ENCODE assay signal across 30 cellular contexts in the genomic region with DNA sequence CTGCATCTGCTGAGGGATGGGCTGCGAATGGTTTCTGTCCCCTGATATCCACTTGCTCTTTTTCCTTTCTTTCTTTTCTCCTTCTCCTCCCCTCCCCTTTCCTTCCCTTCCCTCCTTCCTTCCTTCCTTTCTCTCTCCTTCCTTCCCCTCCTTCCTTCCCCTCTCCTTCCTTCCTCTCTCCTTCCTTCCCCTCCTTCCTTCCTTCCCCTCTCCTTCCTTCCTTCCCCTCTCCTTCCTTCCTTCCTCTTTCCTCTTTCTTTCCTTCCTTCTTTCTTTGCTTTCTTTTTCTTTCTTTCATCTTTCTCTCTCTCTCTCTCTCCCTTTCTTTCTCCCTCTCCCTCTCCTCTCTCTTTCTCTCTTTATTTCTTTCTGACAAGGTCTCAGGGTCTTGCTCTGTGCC. TPM values are rescaled to one million over a fixed set of nuclear protein-coding genes. Genes with fewer than 3 reads are reported as not detected.
A peak's percentile ranks its signal among the peaks of the same experiment; 100 is the strongest.
DNase-seq lines count a peak whose midpoint lies in the region; ATAC-seq, FAIRE-seq and TF ChIP-seq lines count a peak whose summit lies in the region.
"Had no signal": no experiment of that assay in that cellular context is flagged by ENCODE, and none has a peak within 500 bp of the region (broad histone marks: within the 10 kb centered on the region; RNA-seq: fewer than 3 reads in every experiment).

No MANE protein-coding gene starts in this region.

- intact Hi-C loops in K562 (cut with micrococcal nuclease) = no loop called here

- H2AFZ ChIP-seq in K562 (ENCODE audit: low read depth, low read length) = no peak overlapping the region

- WGBS in K562 (ENCODE audit: insufficient coverage, low coverage, missing lambda C conversion rate) = 0% methylated on average over 1 of the region's 1 CpG

- H3K27ac ChIP-seq in BLaER1 treated with 17β-estradiol and CSF1 and Interleukin-3, amounts not matched to agents 10 nM and 100 nM = peak overlapping the region in 1 of 11 experiments; percentile 44; a peak in 1 of 22 replicates
- H3K27ac ChIP-seq in RWPE1 (peak overlapping the region; percentile 54; the same call in 1 of the 2 replicates), K562 (ENCODE audit: extremely low read depth, low read depth, low read length) (no peak overlapping the region)

- no peak for ATAC-seq in K562
- ATAC-seq: GM12878 had no signal

- no peak for TF ChIP-seq CTCF in RWPE1 (conservative IDR thresholded peaks at IDR 0.05; ENCODE audit: low read depth)
- no peak for TF ChIP-seq CTCF in K562 (IDR thresholded peaks at IDR 0.05 in 2 of 3, conservative IDR thresholded peaks at IDR 0.05 in 1 of 3; ENCODE audit: insufficient read depth in 2 of 3, low read depth in 1 of 3, low read length in 3 of 3)

- TF ChIP-seq RAD21 in K562 (CRISPR knock-in tag; conservative IDR thresholded peaks at IDR 0.05 in 1 of 2, IDR thresholded peaks at IDR 0.05 in 1 of 2) = no peak

- no peaks in the 10 kb centered on the region for H3K27me3 ChIP-seq in BLaER1 treated with 17β-estradiol and CSF1 and Interleukin-3, amounts not matched to agents 10 nM and 100 nM
- H3K27me3 ChIP-seq in K562 (ENCODE audit: control insufficient read depth in 2 of 2, insufficient read depth in 2 of 2, low read length in 2 of 2) = no peaks in the 10 kb centered on the region
- H3K27me3 ChIP-seq: BE2C had no signal

- peak overlapping the region in 6 of 11 experiments; percentile 2 to 52 (median 28); a peak in 7 of 22 replicates for H3K4me2 ChIP-seq in BLaER1 treated with 17β-estradiol and CSF1 and Interleukin-3, amounts not matched to agents 10 nM and 100 nM
- H3K4me2 ChIP-seq in K562 (ENCODE audit: insufficient read depth, low read length) = no peak overlapping the region

- no peaks in the 10 kb centered on the region for H3K79me2 ChIP-seq in K562 (ENCODE audit: control insufficient read depth, insufficient read depth, low read length)

- no peaks in the 10 kb centered on the region for H3K9me1 ChIP-seq in K562 (ENCODE audit: control insufficient read depth, insufficient read depth, low read length)

- TF ChIP-seq EP300 in K562 (IDR thresholded peaks at IDR 0.05; ENCODE audit: low read length) = no peak

- H3K4me3 ChIP-seq in BLaER1 treated with 17β-estradiol and CSF1 and Interleukin-3, amounts not matched to agents 10 nM and 100 nM = no peak overlapping the region
- H3K4me3 ChIP-seq in K562 = no peak overlapping the region
- H3K4me3 ChIP-seq: GM12878 had no signal

- FAIRE-seq in K562 (lab: Jason Lieb, UNC) = no peak
- FAIRE-seq in HTR-8/SVneo (lab: Jason Lieb, UNC) = no peak
- FAIRE-seq: A204.1, GM12878, GM12892, GM18507 had no signal

- no peak for TF ChIP-seq POLR2A in K562 (conservative IDR thresholded peaks at IDR 0.05)

- POLR2A ChIA-PET in RWPE1 (lab: Yijun Ruan, JAX; ENCODE audit: low non-redundant PET) (no interaction called here), K562 (lab: Yijun Ruan, JAX) (no interaction called here)

- H3K9ac ChIP-seq in BLaER1 treated with 17β-estradiol and CSF1 and Interleukin-3, amounts not matched to agents 10 nM and 100 nM = no peak overlapping the region
- H3K9ac ChIP-seq in K562 (ENCODE audit: insufficient read depth in 1 of 2, low read depth in 2 of 2, low read length in 2 of 2) = no peak overlapping the region

- no peaks in the 10 kb centered on the region for H3K9me3 ChIP-seq in BLaER1 treated with 17β-estradiol and CSF1 and Interleukin-3, amounts not matched to agents 10 nM and 100 nM (replicated peaks in 1 of 11)
- H3K9me3 ChIP-seq in K562 (replicated peaks; ENCODE audit: control insufficient read depth, insufficient read depth, low read depth, low read length) = no peaks in the 10 kb centered on the region
- H3K9me3 ChIP-seq: BE2C had no signal

- H4K20me1 ChIP-seq in BLaER1 treated with 17β-estradiol and CSF1 and Interleukin-3, amounts not matched to agents 10 nM and 100 nM = no peaks in the 10 kb centered on the region
- H4K20me1 ChIP-seq in K562 (replicated peaks; ENCODE audit: control insufficient read depth, insufficient read depth, low read length) = no peaks in the 10 kb centered on the region

- in situ Hi-C loops in K562 (cut with MboI) = no loop called here

- H3K4me1 ChIP-seq in BLaER1 treated with 17β-estradiol and CSF1 and Interleukin-3, amounts not matched to agents 10 nM and 100 nM = peaks cover 0 to 46% (median 40%) of the 10 kb centered on the region in 10 experiments; a peak in 16 of 20 replicates
- H3K4me1 ChIP-seq in K562 (replicated peaks in 1 of 2; ENCODE audit: control insufficient read depth in 2 of 2, insufficient read depth in 2 of 2, low read length in 2 of 2) = peaks cover 0 to 4% of the 10 kb centered on the region in 2 experiments; a peak in 1 of 5 replicates
- H3K4me1 ChIP-seq: BE2C had no signal

- CTCF ChIA-PET in RWPE1 (lab: Yijun Ruan, JAX) (no interaction called here), K562 (lab: Yijun Ruan, JAX; ENCODE audit: low intra/inter-chr PET ratio) (no interaction called here)

- BruUV-seq in K562 (replicated peaks; lab: Mats Ljungman, UMichigan) = no TSS peak

- DNase-seq in RWPE1 (ENCODE audit: low spot score) (no peak), K562 (ENCODE audit: extremely low read depth in 1 of 4, low spot score in 3 of 4) (no peak), NCI-H1694 (lab: John Stamatoyannopoulos, UW) (no peak), HTR-8/SVneo (ENCODE audit: insufficient read length, low spot score) (no peak)
- no peak for DNase-seq in NK-92 treated with Interleukin-12 subunit alpha and Interleukin-12 subunit beta, amount 100 ng/mL, for 24 hours (lab: John Stamatoyannopoulos, UW)
- DNase-seq: 8988T; ACHN; BE2C; C1 segment of cervical spinal cord; CD4-positive, alpha-beta memory T cell; CD4-positive, CD25-positive, alpha-beta regulatory T cell; CD8-positive, alpha-beta memory T cell; COR-L47; DMS 273 treated with DMSO at 0.1 percent for 48 hours; DMS153; DMS53; DMS79; DND-41; EL; GDM1 had no signal

- no peaks in the 10 kb centered on the region for H3K36me3 ChIP-seq in BLaER1 treated with 17β-estradiol and CSF1 and Interleukin-3, amounts not matched to agents 10 nM and 100 nM
- H3K36me3 ChIP-seq in K562 (ENCODE audit: control insufficient read depth, insufficient read depth, low read length) = no peaks in the 10 kb centered on the region
- H3K36me3 ChIP-seq: BE2C had no signal

TF ChIP-seq in K562, 482 proteins besides CTCF, POLR2A, EP300 and RAD21 (continues in another document):
- TF ChIP-seq, protein P1, sequence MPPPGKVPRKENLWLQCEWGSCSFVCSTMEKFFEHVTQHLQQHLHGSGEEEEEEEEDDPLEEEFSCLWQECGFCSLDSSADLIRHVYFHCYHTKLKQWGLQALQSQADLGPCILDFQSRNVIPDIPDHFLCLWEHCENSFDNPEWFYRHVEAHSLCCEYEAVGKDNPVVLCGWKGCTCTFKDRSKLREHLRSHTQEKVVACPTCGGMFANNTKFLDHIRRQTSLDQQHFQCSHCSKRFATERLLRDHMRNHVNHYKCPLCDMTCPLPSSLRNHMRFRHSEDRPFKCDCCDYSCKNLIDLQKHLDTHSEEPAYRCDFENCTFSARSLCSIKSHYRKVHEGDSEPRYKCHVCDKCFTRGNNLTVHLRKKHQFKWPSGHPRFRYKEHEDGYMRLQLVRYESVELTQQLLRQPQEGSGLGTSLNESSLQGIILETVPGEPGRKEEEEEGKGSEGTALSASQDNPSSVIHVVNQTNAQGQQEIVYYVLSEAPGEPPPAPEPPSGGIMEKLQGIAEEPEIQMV (tag; conservative IDR thresholded peaks at IDR 0.05; ENCODE audit: low read depth) = 0 out of 2 replicates have a peak, but pooled peaks have one; percentile 22
- TF ChIP-seq LARP7 (IDR thresholded peaks at IDR 0.05) (0 out of 2 replicates have a peak, but pooled peaks have one; percentile 39), ZEB2 (IDR thresholded peaks at IDR 0.05) (no peak)

RNA-seq across cellular contexts. Expression of gene SPDYE1, which starts 20.2 kb away (rescaled TPM):
- total RNA-seq in K562 (2011; cell fraction: chromatin; rRNA removed; ENCODE audit: low replicate concordance) = 0.65 TPM in 1 of 2 replicates, not detected in the other
- not detected in 2 replicates for total RNA-seq in K562 (2011; cell fraction: nucleolus; rRNA removed)
- not detected in 2 replicates for total RNA-seq in K562 (2011; cell fraction: nucleoplasm; rRNA removed)
- total RNA-seq in K562 (2014; rRNA removed) (not detected in 2 replicates), K562 (2014; rRNA removed; fragmentation: Illumina TruSeq; extraction: Trizol) (not detected in 2 replicates), K562 (2015; rRNA removed; fragmentation: Illumina TruSeq; extraction: Trizol) (not detected in 2 replicates), K562 (2021) (not detected in 2 replicates)
- polyA plus RNA-seq in K562 (2011; rRNA removed) (not detected in 2 replicates), K562 (2014; fragmentation: Illumina TruSeq; extraction: Trizol) (not detected in 2 replicates), K562 (2014; fragmentation: Nextera tagmentation; extraction: Ambion mirVana) (under 1 TPM; 0.04 to 0.10 TPM), K562 (2014; rRNA removed) (not detected in 2 replicates)
- not detected in 2 replicates for polyA plus RNA-seq in K562 (2011; cell fraction: cytosol; rRNA removed)
- polyA plus RNA-seq in K562 (2011; cell fraction: nucleus; rRNA removed) = not detected in 2 replicates
- polyA plus RNA-seq in K562 (2012) = 0.13 and 0.18 TPM in 2 replicates
- not detected in 2 replicates for polyA minus RNA-seq in K562 (2011; rRNA and poly(A)+ RNA removed)
- polyA minus RNA-seq in K562 (2011; cell fraction: cytosol; rRNA and poly(A)+ RNA removed) = not detected in 2 replicates
- not detected in 2 replicates for polyA minus RNA-seq in K562 (2011; cell fraction: nucleus; rRNA and poly(A)+ RNA removed)
- total RNA-seq: A673; CD4-positive, CD25-positive, alpha-beta regulatory T cell; CD8-positive, alpha-beta memory T cell; Daoy; G401 had no signal
- polyA plus RNA-seq: AG04450, CD14-positive monocyte had no signal

RNA-seq across cellular contexts. Expression of gene UBE2D4, which starts 51.3 kb away (rescaled TPM):
- 5.1 and 8.4 TPM in 2 replicates for total RNA-seq in K562 (2011; cell fraction: chromatin; rRNA removed; ENCODE audit: low replicate concordance)
- total RNA-seq in K562 (2011; cell fraction: nucleolus; rRNA removed) = 3.8 and 4.3 TPM in 2 replicates
- total RNA-seq in K562 (2011; cell fraction: nucleoplasm; rRNA removed) = 4.6 and 7.3 TPM in 2 replicates
- total RNA-seq in K562 (2014; rRNA removed) (4.5 and 9.1 TPM in 2 replicates), K562 (2014; rRNA removed; fragmentation: Illumina TruSeq; extraction: Trizol) (6.4 and 6.9 TPM in 2 replicates), K562 (2015; rRNA removed; fragmentation: Illumina TruSeq; extraction: Trizol) (7.0 and 8.3 TPM in 2 replicates), K562 (2021) (10.2 and 11.7 TPM in 2 replicates)
- polyA plus RNA-seq in K562 (2011; rRNA removed) (14.3 and 17.4 TPM in 2 replicates), K562 (2014; fragmentation: Illumina TruSeq; extraction: Trizol) (12.0 and 16.2 TPM in 2 replicates), K562 (2014; fragmentation: Nextera tagmentation; extraction: Ambion mirVana) (1 to 10 TPM; 3.3 to 4.7 TPM), K562 (2014; rRNA removed) (7.5 and 9.0 TPM in 2 replicates)
- polyA plus RNA-seq in K562 (2011; cell fraction: cytosol; rRNA removed) = 24.0 and 24.2 TPM in 2 replicates
- 9.4 and 10.3 TPM in 2 replicates for polyA plus RNA-seq in K562 (2011; cell fraction: nucleus; rRNA removed)
- polyA plus RNA-seq in K562 (2012) = 10.5 and 13.2 TPM in 2 replicates
- 14.8 and 20.1 TPM in 2 replicates for polyA minus RNA-seq in K562 (2011; rRNA and poly(A)+ RNA removed)
- polyA minus RNA-seq in K562 (2011; cell fraction: cytosol; rRNA and poly(A)+ RNA removed) = 7.6 and 11.1 TPM in 2 replicates
- polyA minus RNA-seq in K562 (2011; cell fraction: nucleus; rRNA and poly(A)+ RNA removed) = 1.3 and 4.7 TPM in 2 replicates
